19 cellular contexts compared by ENCODE assay signal in genomic region chr17:83179378-83179777, GRCh38.
DNase-seq lines count a peak whose midpoint lies in the region; ATAC-seq, FAIRE-seq and TF ChIP-seq lines count a peak whose summit lies in the region.
"Had no signal": no experiment of that assay in that cellular context is flagged by ENCODE, and none has a peak within 500 bp of the region (broad histone marks: within the 10 kb centered on the region; RNA-seq: fewer than 3 reads in every experiment).

No MANE protein-coding gene starts in this region.

- TF ChIP-seq CTCF in DND-41 (IDR thresholded peaks at IDR 0.05; ENCODE audit: borderline replicate concordance, extremely low read depth, low read length, poor library complexity, severe bottlenecking) (no peak), endothelial cell of umbilical vein (IDR thresholded peaks at IDR 0.05; ENCODE audit: extremely low read depth in 1 of 2, insufficient read depth in 1 of 2, low read depth in 1 of 2, low read length in 2 of 2) (no peak), ovary (IDR thresholded peaks at IDR 0.05) (no peak), lower lobe of right lung (IDR thresholded peaks at IDR 0.05) (no peak)

- DNase-seq in NCI-H2107 treated with DMSO at 0.1 percent for 48 hours (lab: John Stamatoyannopoulos, UW; ENCODE audit: unreplicated experiment) (peak; percentile 63), NCI-H2107 (lab: John Stamatoyannopoulos, UW) (no peak), DND-41 (peak; percentile 2), endothelial cell of umbilical vein (ENCODE audit: low read depth, low spot score) (peak; percentile 87), ovary (peak; percentile 7 to 43 (median 26)), lower lobe of right lung (no peak)
- DNase-seq: ACHN; activated gamma-delta T cell treated with Interleukin-2 at 50 U/mL for 16 hours; GF-D8; HFFc6; NCI-H1048; NCI-H446 treated with DMSO at 0.1 percent for 48 hours; stimulated activated CD4-positive, alpha-beta T cell treated with anti-CD3 and anti-CD28 coated beads, Interleukin-15, amount 100 ng/mL, for 24 hours had no signal

- H3K9ac ChIP-seq in DND-41 (ENCODE audit: low read depth, low read length) = no peak overlapping the region
- H3K9ac ChIP-seq in endothelial cell of umbilical vein (replicated peaks; ENCODE audit: extremely low read depth, insufficient read depth, low read length) = no peak overlapping the region

- CTCF ChIA-PET in endothelial cell of umbilical vein (lab: Charles Lee) = interaction anchor here (0.6 to 1.6 kb wide), 3 partner anchors 15 to 216 kb away, joined by 3 to 6 read pairs (median 5); no protein-coding TSS in a partner anchor

- TF ChIP-seq POLR2A in endothelial cell of umbilical vein (IDR thresholded peaks at IDR 0.05; ENCODE audit: low read depth, low read length) (no peak), ovary (IDR thresholded peaks at IDR 0.05) (no peak)

- TF ChIP-seq EP300 in ovary (IDR thresholded peaks at IDR 0.05) = no peak

- no peak overlapping the region for H2AFZ ChIP-seq in DND-41 (ENCODE audit: low read depth, low read length)
- no peak overlapping the region for H2AFZ ChIP-seq in endothelial cell of umbilical vein (ENCODE audit: low read depth, low read length)

- no peak for FAIRE-seq in endothelial cell of umbilical vein (lab: Jason Lieb, UNC)
- FAIRE-seq: endometrium, keratinocyte had no signal

- H3K4me1 ChIP-seq in DND-41 (ENCODE audit: insufficient read depth, low read length) (no peaks in the 10 kb centered on the region), endothelial cell of umbilical vein (ENCODE audit: control insufficient read depth, extremely low read depth, insufficient read depth, low read length) (peaks cover 9% of the 10 kb centered on the region), ovary (ENCODE audit: insufficient read depth) (peaks cover 3% of the 10 kb centered on the region), lower lobe of right lung (peaks cover 18% of the 10 kb centered on the region)
- H3K4me1 ChIP-seq: prostate gland had no signal

- intact Hi-C loops in endothelial cell of umbilical vein (cut with micrococcal nuclease) (no loop called here), ovary (cut with DNase I) (no loop called here), lower lobe of right lung (cut with DNase I) (no loop called here)

- dilution Hi-C loops in endothelial cell of umbilical vein (cut with MboI; ENCODE audit: extremely low pct_ligation_motif_present, low sequenced_read_pairs) = no loop called here

- H3K36me3 ChIP-seq in DND-41 (ENCODE audit: insufficient read depth, low read length) (no peaks in the 10 kb centered on the region), endothelial cell of umbilical vein (ENCODE audit: control insufficient read depth in 2 of 2, extremely low read depth in 1 of 2, insufficient read depth in 2 of 2, low read length in 2 of 2) (no peaks in the 10 kb centered on the region), ovary (no peaks in the 10 kb centered on the region), lower lobe of right lung (no peaks in the 10 kb centered on the region)
- H3K36me3 ChIP-seq: prostate gland had no signal

- POLR2A ChIA-PET in endothelial cell of umbilical vein (lab: Charles Lee) = interaction anchor here (1.7 kb wide), 1 partner anchor 100 kb away, joined by 3 read pairs; the partner anchor contains the start of gene METRNL

- ATAC-seq in DND-41 (ENCODE audit: insufficient read depth, low read depth) = no peak
- ATAC-seq in lower lobe of right lung = no peak
- no peak for ATAC-seq in GM18502 (IDR thresholded peaks at IDR 0.05; ENCODE audit: poor library complexity, unreplicated experiment)
- no peak for ATAC-seq in GM21423 (IDR thresholded peaks at IDR 0.05; ENCODE audit: unreplicated experiment)
- ATAC-seq: CD8-positive, alpha-beta T cell had no signal

- no peaks in the 10 kb centered on the region for H3K79me2 ChIP-seq in DND-41 (ENCODE audit: insufficient read depth, low read length)
- no peaks in the 10 kb centered on the region for H3K79me2 ChIP-seq in endothelial cell of umbilical vein (ENCODE audit: control insufficient read depth, insufficient read depth, low read length)

- H3K27ac ChIP-seq in DND-41 (ENCODE audit: low read length) = no peak overlapping the region
- no peak overlapping the region for H3K27ac ChIP-seq in endothelial cell of umbilical vein (ENCODE audit: insufficient read depth, low read depth, low read length)
- no peak overlapping the region for H3K27ac ChIP-seq in ovary
- H3K27ac ChIP-seq in lower lobe of right lung = no peak overlapping the region

- BruUV-seq in endothelial cell of umbilical vein (replicated peaks; lab: Mats Ljungman, UMichigan) = no TSS peak

- H4K20me1 ChIP-seq in DND-41 (ENCODE audit: insufficient read depth, low read length) (0 out of 2 replicates have a peak, but pooled peaks cover 5% of the 10 kb centered on the region), endothelial cell of umbilical vein (replicated peaks; ENCODE audit: control insufficient read depth, extremely low read depth, insufficient read depth, low read length) (no peaks in the 10 kb centered on the region)

- H3K4me2 ChIP-seq in DND-41 (ENCODE audit: insufficient read depth, low read length) (no peak overlapping the region), endothelial cell of umbilical vein (ENCODE audit: insufficient read depth, low read length) (no peak overlapping the region)

- no peaks in the 10 kb centered on the region for H3K9me3 ChIP-seq in DND-41 (ENCODE audit: insufficient read depth, low read length, severe bottlenecking)
- no peaks in the 10 kb centered on the region for H3K9me3 ChIP-seq in endothelial cell of umbilical vein (replicated peaks; ENCODE audit: control insufficient read depth, insufficient read depth, low read length)
- H3K9me3 ChIP-seq in ovary = no peaks in the 10 kb centered on the region
- no peaks in the 10 kb centered on the region for H3K9me3 ChIP-seq in lower lobe of right lung
- H3K9me3 ChIP-seq: prostate gland had no signal

- H3K27me3 ChIP-seq in DND-41 (ENCODE audit: insufficient read depth, low read length, poor library complexity) (no peaks in the 10 kb centered on the region), endothelial cell of umbilical vein (ENCODE audit: control insufficient read depth in 2 of 2, insufficient read depth in 2 of 2, low read length in 2 of 2) (no peaks in the 10 kb centered on the region), ovary (no peaks in the 10 kb centered on the region), lower lobe of right lung (ENCODE audit: low read depth) (no peaks in the 10 kb centered on the region)

- 45 to 62% (median 53%) methylated on average over 12 of the region's 12 CpGs for WGBS in ovary, 3 donors

- no peaks in the 10 kb centered on the region for H3K9me1 ChIP-seq in endothelial cell of umbilical vein (replicated peaks; ENCODE audit: control insufficient read depth, extremely low read depth, insufficient read depth, low read length)

- no peak overlapping the region for H3K4me3 ChIP-seq in DND-41 (ENCODE audit: low read depth in 1 of 2, low read length in 2 of 2)
- H3K4me3 ChIP-seq in endothelial cell of umbilical vein (replicated peaks in 1 of 3; ENCODE audit: insufficient read depth in 1 of 3, low read depth in 1 of 3, low read length in 3 of 3) = no peak overlapping the region
- H3K4me3 ChIP-seq in ovary = no peak overlapping the region
- no peak overlapping the region for H3K4me3 ChIP-seq in lower lobe of right lung
- H3K4me3 ChIP-seq: prostate gland had no signal

TF ChIP-seq in endothelial cell of umbilical vein, 7 proteins besides CTCF, POLR2A, EP300 and RAD21:
- TF ChIP-seq JUN (IDR thresholded peaks at IDR 0.05; ENCODE audit: borderline replicate concordance, insufficient read depth, insufficient read length, low read depth) = no peak
- no peak for TF ChIP-seq GATA2 (IDR thresholded peaks at IDR 0.05; ENCODE audit: insufficient read depth, insufficient read length, low read depth, low read length)
- TF ChIP-seq EZH2 (IDR thresholded peaks at IDR 0.05; ENCODE audit: borderline replicate concordance, low read depth, low read length, severe bottlenecking) = no peak
- no peak for TF ChIP-seq FOS (IDR thresholded peaks at IDR 0.05; ENCODE audit: borderline replicate concordance, insufficient read depth, low read length)
- no peak for TF ChIP-seq POLR2AphosphoS5 (IDR thresholded peaks at IDR 0.05; ENCODE audit: insufficient read depth, low read depth, low read length)
- TF ChIP-seq MAX (IDR thresholded peaks at IDR 0.05; ENCODE audit: insufficient read depth, insufficient read length) = no peak
- no peak for TF ChIP-seq MYC (IDR thresholded peaks at IDR 0.05; ENCODE audit: low read depth, low read length)

Comparison
In these comparisons a context has a peak if more than half of its experiments do, and no peak if none do; other contexts are left out.
1. DNase-seq: peak in NCI-H2107 treated with DMSO at 0.1 percent for 48 hours (single experiment), DND-41 (single experiment), endothelial cell of umbilical vein (single experiment) and ovary (5 of 5); none in NCI-H2107 (single experiment) and lower lobe of right lung (single experiment).